ENCODE assay signal across 16 cellular contexts in genomic region chr13:72495681-72496080, GRCh38.
DNase-seq lines count a peak whose midpoint lies in the region; FAIRE-seq and TF ChIP-seq lines count a peak whose summit lies in the region.
"Had no signal": no experiment of that assay in that cellular context is flagged by ENCODE, and none has a peak within 500 bp of the region (broad histone marks: within the 10 kb centered on the region; RNA-seq: fewer than 3 reads in every experiment).

No MANE protein-coding gene starts in this region.

- peak overlapping the region; percentile 34 for H3K4me3 ChIP-seq in WERI-Rb-1 (ENCODE audit: low read depth, low read length)
- H3K4me3 ChIP-seq: BLaER1 treated with 17β-estradiol and CSF1 and Interleukin-3, amounts not matched to agents 10 nM and 100 nM; GM23338 had no signal

- no peaks in the 10 kb centered on the region for H3K4me1 Mint-ChIP-seq in chondrocyte (ENCODE audit: low read depth)
- H3K4me1 Mint-ChIP-seq: B cell, GM23338 had no signal

- peak; percentile 98 for FAIRE-seq in D721Med (lab: Jason Lieb, UNC)
- FAIRE-seq: G401.6, GM12891, H54 had no signal

- TF ChIP-seq CTCF in D721Med (IDR thresholded peaks at IDR 0.05; ENCODE audit: insufficient read depth, missing control alignments) (no peak), WERI-Rb-1 (IDR thresholded peaks at IDR 0.05; ENCODE audit: low read depth, low read length) (no peak), chondrocyte (IDR thresholded peaks at IDR 0.05) (no peak)

- DNase-seq in D721Med (ENCODE audit: insufficient read length, low spot score): peak; percentile 29
- peak; percentile 88 for DNase-seq in NCI-H524 treated with DMSO at 0.1 percent for 48 hours (lab: John Stamatoyannopoulos, UW)
- DNase-seq in WERI-Rb-1: peak; percentile 57
- no peak for DNase-seq in cardiac septum (ENCODE audit: low spot score)
- no peak for DNase-seq in chondrocyte (ENCODE audit: low spot score)
- no peak for DNase-seq in glomerular visceral epithelial cell (ENCODE audit: extremely low spot score)
- DNase-seq: Calu3; CD8-positive, alpha-beta T cell; HFFc6 had no signal

- H3K9me3 Mint-ChIP-seq in chondrocyte (ENCODE audit: low read depth): no peaks in the 10 kb centered on the region
- H3K9me3 Mint-ChIP-seq: CD8-positive, alpha-beta T cell; GM23338 had no signal

- H3K9me3 ChIP-seq in WERI-Rb-1 (ENCODE audit: severe bottlenecking): no peaks in the 10 kb centered on the region
- H3K9me3 ChIP-seq: BLaER1 treated with 17β-estradiol and CSF1 and Interleukin-3, amounts not matched to agents 10 nM and 100 nM had no signal

- H3K36me3 Mint-ChIP-seq in chondrocyte (ENCODE audit: low read depth): no peaks in the 10 kb centered on the region
- H3K36me3 Mint-ChIP-seq: CD8-positive, alpha-beta T cell had no signal

- intact Hi-C loops in cardiac septum (cut with DNase I): no loop called here

- no peak overlapping the region for H3K27ac Mint-ChIP-seq in chondrocyte (ENCODE audit: unreplicated experiment)
- H3K27ac Mint-ChIP-seq: B cell; CD8-positive, alpha-beta T cell; GM23338; HFFc6 had no signal

- peaks cover 7% of the 10 kb centered on the region for H3K27me3 Mint-ChIP-seq in chondrocyte (ENCODE audit: low read depth)
- H3K27me3 Mint-ChIP-seq: B cell had no signal

- peak overlapping the region; percentile 66 for H3K27ac ChIP-seq in WERI-Rb-1
- H3K27ac ChIP-seq: BLaER1 treated with 17β-estradiol and CSF1 and Interleukin-3, amounts not matched to agents 10 nM and 100 nM; HL-60 had no signal

- no peak overlapping the region for H3K4me3 Mint-ChIP-seq in chondrocyte (ENCODE audit: unreplicated experiment)
- H3K4me3 Mint-ChIP-seq: B cell; CD8-positive, alpha-beta T cell; GM23338; HFFc6 had no signal

- H3K36me3 ChIP-seq in WERI-Rb-1: no peaks in the 10 kb centered on the region
- H3K36me3 ChIP-seq: BLaER1 treated with 17β-estradiol and CSF1 and Interleukin-3, amounts not matched to agents 10 nM and 100 nM had no signal

- no peaks in the 10 kb centered on the region for H3K27me3 ChIP-seq in WERI-Rb-1 (ENCODE audit: insufficient read depth, low read depth, severe bottlenecking)
- H3K27me3 ChIP-seq: BLaER1 treated with 17β-estradiol and CSF1 and Interleukin-3, amounts not matched to agents 10 nM and 100 nM had no signal

Comparison
In these comparisons a context has a peak if more than half of its experiments do, and no peak if none do; other contexts are left out.
1. DNase-seq: peak in D721Med (single experiment), NCI-H524 treated with DMSO at 0.1 percent for 48 hours (single experiment) and WERI-Rb-1 (single experiment); none in cardiac septum (single experiment), chondrocyte (single experiment) and glomerular visceral epithelial cell (single experiment).